ENCODE assay signal across 24 cellular contexts in genomic region chr6:87875781-87876180, GRCh38.
A peak's percentile ranks its signal among the peaks of the same experiment; 100 is the strongest.
DNase-seq lines count a peak whose midpoint lies in the region; ATAC-seq, FAIRE-seq and TF ChIP-seq lines count a peak whose summit lies in the region.
"Had no signal": no experiment of that assay in that cellular context is flagged by ENCODE, and none has a peak within 500 bp of the region (broad histone marks: within the 10 kb centered on the region; RNA-seq: fewer than 3 reads in every experiment).

No MANE protein-coding gene starts in this region.

- DNase-seq in HepG2 (ENCODE audit: low spot score) (peak; percentile 9), right lobe of liver (no peak), RKO (ENCODE audit: low spot score) (peak; percentile 11), renal cortical epithelial cell (ENCODE audit: low read depth) (peak; percentile 5), thyroid gland (no peak), T-helper 17 cell (no peak)
- no peak for DNase-seq in activated CD8-positive, alpha-beta memory T cell treated with anti-CD3 and anti-CD28 coated beads for 24 hours
- DNase-seq: CD4-positive, alpha-beta memory T cell; DMS153; DMS79; GF-D8; H7; HFFc6; IMR-90 had no signal

- H3K4me3 Mint-ChIP-seq in T-helper 17 cell = no peak overlapping the region
- H3K4me3 Mint-ChIP-seq: CD4-positive, alpha-beta memory T cell; GM23338; HFFc6 had no signal

- FAIRE-seq in HepG2 (lab: Jason Lieb, UNC) = no peak
- FAIRE-seq: A549, GM12878, GM18507 had no signal

- intact Hi-C loops in HepG2 (cut with micrococcal nuclease; ENCODE audit: unreplicated experiment) (no loop called here), right lobe of liver (cut with DNase I) (no loop called here), thyroid gland (cut with DNase I) (no loop called here)

- H3K27ac Mint-ChIP-seq in T-helper 17 cell = no peak overlapping the region
- H3K27ac Mint-ChIP-seq: CD14-positive monocyte; CD4-positive, alpha-beta memory T cell; GM23338; HFFc6 had no signal

- H2AFZ ChIP-seq in HepG2 (ENCODE audit: low read length) = no peak overlapping the region
- H2AFZ ChIP-seq: GM23338 had no signal

- POLR2A ChIA-PET in HepG2 (lab: Yijun Ruan, JAX) = interaction anchor here (0.6 kb wide), 1 partner anchor 309 kb away, joined by 3 read pairs; no protein-coding TSS in a partner anchor

- H3K27me3 ChIP-seq in HepG2 (ENCODE audit: control insufficient read depth in 1 of 2, insufficient read depth in 2 of 2, low read length in 2 of 2) (no peaks in the 10 kb centered on the region), right lobe of liver (no peaks in the 10 kb centered on the region), thyroid gland (peaks cover 5% of the 10 kb centered on the region)
- H3K27me3 ChIP-seq: BLaER1 had no signal

- H3K4me2 ChIP-seq in HepG2 (ENCODE audit: low read depth, low read length) = no peak overlapping the region
- H3K4me2 ChIP-seq: A549, BLaER1, GM23338 had no signal

- H3K4me1 Mint-ChIP-seq in T-helper 17 cell = no peaks in the 10 kb centered on the region
- H3K4me1 Mint-ChIP-seq: CD14-positive monocyte; CD4-positive, alpha-beta memory T cell; GM23338 had no signal

- peaks cover 57% of the 10 kb centered on the region for H3K27me3 Mint-ChIP-seq in T-helper 17 cell

- H3K4me3 ChIP-seq in HepG2 (replicated peaks in 1 of 3; ENCODE audit: insufficient read depth in 1 of 3, low read depth in 2 of 3, low read length in 3 of 3) (no peak overlapping the region), right lobe of liver (no peak overlapping the region), thyroid gland (replicated peaks in 1 of 3) (no peak overlapping the region)
- H3K4me3 ChIP-seq: A549, BLaER1, GM12878, GM23338 had no signal

- 33% methylated on average over 1 of the region's 1 CpG for WGBS in HepG2 (ENCODE audit: low lambda C conversion rate)
- WGBS in right lobe of liver (ENCODE audit: insufficient coverage, low coverage, low lambda C conversion rate, missing lambda C conversion rate) = 25% methylated on average over 1 of the region's 1 CpG
- 73 to 78% methylated on average over 1 of the region's 1 CpG for WGBS in thyroid gland, 2 donors

- no peaks in the 10 kb centered on the region for H4K20me1 ChIP-seq in HepG2 (ENCODE audit: insufficient read depth, low read length)
- H4K20me1 ChIP-seq: BLaER1 had no signal

- ATAC-seq in HepG2 (no peak), right lobe of liver (no peak), esophagus mucosa (peak; percentile 73), T-helper 17 cell (no peak)
- ATAC-seq: A549, GM12878, GM23338, HCT116 had no signal

- H3K9me3 ChIP-seq in HepG2 (ENCODE audit: low read length) = no peaks in the 10 kb centered on the region
- no peaks in the 10 kb centered on the region for H3K9me3 ChIP-seq in right lobe of liver
- H3K9me3 ChIP-seq in thyroid gland = no peaks in the 10 kb centered on the region
- no peaks in the 10 kb centered on the region for H3K9me3 ChIP-seq in T-helper 17 cell (ENCODE audit: control insufficient read depth, low read length, poor library complexity, severe bottlenecking)
- H3K9me3 ChIP-seq: A549, BLaER1 had no signal

- no peak for TF ChIP-seq POLR2A in HepG2 (IDR thresholded peaks at IDR 0.05; ENCODE audit: insufficient read depth in 1 of 2, low read depth in 2 of 2, low read length in 2 of 2)
- no peak for TF ChIP-seq POLR2A in right lobe of liver (IDR thresholded peaks at IDR 0.05)
- no peak for TF ChIP-seq POLR2A in thyroid gland (IDR thresholded peaks at IDR 0.05)

- H3K36me3 Mint-ChIP-seq in T-helper 17 cell (ENCODE audit: low read depth) = peaks cover 3% of the 10 kb centered on the region
- H3K36me3 Mint-ChIP-seq: CD14-positive monocyte; CD4-positive, alpha-beta memory T cell had no signal

- in situ Hi-C loops in HepG2 (cut with HindIII; ENCODE audit: extremely low pct_ligation_motif_present, low pct_unique_long_range_greater_than_20kb) = no loop called here

- TF ChIP-seq CTCF in HepG2 (CRISPR knock-in tag; IDR thresholded peaks at IDR 0.05) (no peak), right lobe of liver (IDR thresholded peaks at IDR 0.05) (no peak), thyroid gland (IDR thresholded peaks at IDR 0.05) (no peak)

- H3K36me3 ChIP-seq in HepG2 (replicated peaks in 1 of 2; ENCODE audit: control insufficient read depth in 1 of 2, insufficient read depth in 2 of 2, low read length in 2 of 2) (no peaks in the 10 kb centered on the region), right lobe of liver (no peaks in the 10 kb centered on the region), thyroid gland (no peaks in the 10 kb centered on the region)
- H3K36me3 ChIP-seq: BLaER1 had no signal

- H3K9ac ChIP-seq in HepG2 (ENCODE audit: insufficient read depth, low read depth, low read length) = no peak overlapping the region
- H3K9ac ChIP-seq: BLaER1 had no signal

- H3K4me1 ChIP-seq in HepG2 (ENCODE audit: insufficient read depth, low read length) (no peaks in the 10 kb centered on the region), right lobe of liver (no peaks in the 10 kb centered on the region), thyroid gland (no peaks in the 10 kb centered on the region)
- H3K4me1 ChIP-seq: A549 had no signal

- CTCF ChIA-PET in HepG2 (lab: Yijun Ruan, JAX; ENCODE audit: low intra/inter-chr PET ratio, low total read pairs) = no interaction called here

- TF ChIP-seq RAD21 in HepG2 (CRISPR knock-in tag; IDR thresholded peaks at IDR 0.05) = no peak

- no peaks in the 10 kb centered on the region for H3K79me2 ChIP-seq in HepG2 (ENCODE audit: insufficient read depth, low read length)

- H3K27ac ChIP-seq in HepG2 (ENCODE audit: extremely low read length, insufficient read depth, low read length) (no peak overlapping the region), right lobe of liver (no peak overlapping the region), thyroid gland (no peak overlapping the region)
- H3K27ac ChIP-seq: 22Rv1, A549, BLaER1, HL-60 had no signal

- BruUV-seq in HepG2 (replicated peaks; lab: Mats Ljungman, UMichigan) = no TSS peak

- TF ChIP-seq EP300 in HepG2 (IDR thresholded peaks at IDR 0.05; ENCODE audit: low read depth in 2 of 2, low read length in 2 of 2) (no peak), HepG2 (CRISPR knock-in tag; IDR thresholded peaks at IDR 0.05; ENCODE audit: borderline replicate concordance) (no peak)

TF ChIP-seq in HepG2, 621 proteins besides CTCF, POLR2A, EP300 and RAD21 (continues in another document):
- TF ChIP-seq TOPORS (CRISPR knock-in tag; IDR thresholded peaks at IDR 0.05) = no peak
- TF ChIP-seq KIAA2018 (CRISPR knock-in tag; IDR thresholded peaks at IDR 0.05; ENCODE audit: borderline replicate concordance) = no peak
- TF ChIP-seq RAD51 (IDR thresholded peaks at IDR 0.05; ENCODE audit: borderline replicate concordance) = no peak

Comparison
In these comparisons a context has a peak if more than half of its experiments do, and no peak if none do; other contexts are left out.
1. DNase-seq: peak in HepG2 (single experiment), RKO (single experiment) and renal cortical epithelial cell (single experiment); none in right lobe of liver (0 of 3), thyroid gland (0 of 2), T-helper 17 cell (0 of 3) and activated CD8-positive, alpha-beta memory T cell treated with anti-CD3 and anti-CD28 coated beads for 24 hours (single experiment).